In genomic region chr13:51804295-51805172, GRCh38 we compare ENCODE assay signal across 9 cellular contexts. TPM values are rescaled to one million over a fixed set of nuclear protein-coding genes. Genes with fewer than 3 reads are reported as not detected.
DNase-seq lines count a peak whose midpoint lies in the region; ATAC-seq, FAIRE-seq and TF ChIP-seq lines count a peak whose summit lies in the region.
"Had no signal": no experiment of that assay in that cellular context is flagged by ENCODE, and none has a peak within 500 bp of the region (broad histone marks: within the 10 kb centered on the region; RNA-seq: fewer than 3 reads in every experiment).

No MANE protein-coding gene starts in this region.

- H3K4me2 ChIP-seq in PC-3 (ENCODE audit: low read length): peak overlapping the region; percentile 88
- peak overlapping the region; percentile 95 for H3K4me2 ChIP-seq in GM12878 (ENCODE audit: control insufficient read depth, insufficient read depth)

- H3K9ac ChIP-seq in PC-3 (ENCODE audit: low read length) (peak overlapping the region; percentile 90), GM12878 (ENCODE audit: control insufficient read depth, insufficient read depth, low read length) (peak overlapping the region; percentile 90)

- no peaks in the 10 kb centered on the region for H4K20me1 ChIP-seq in PC-3 (ENCODE audit: low read length)
- H4K20me1 ChIP-seq in GM12878 (ENCODE audit: control insufficient read depth, insufficient read depth): no peaks in the 10 kb centered on the region

- RAD21 ChIA-PET in GM12878 (lab: Charles Lee; ENCODE audit: unreplicated experiment): interaction anchor here (0.9 kb wide), 1 partner anchor 10 kb away, joined by 3 read pairs; no protein-coding TSS in a partner anchor

- H3K4me3 ChIP-seq in GM12865 (ENCODE audit: low read depth, low read length) (peak overlapping the region; percentile 84), PC-3 (ENCODE audit: low read length) (peak overlapping the region; percentile 80), GM12878 (peak overlapping the region; percentile 82), kidney epithelial cell (ENCODE audit: low read depth, low read length) (peak overlapping the region; percentile 51)

- DNase-seq in GM12865 (ENCODE audit: low read depth): peak; percentile 31
- no peak for DNase-seq in PC-3
- DNase-seq in GM12878 (ENCODE audit: low read depth, low spot score): no peak
- no peak for DNase-seq in kidney epithelial cell (ENCODE audit: low read depth)
- DNase-seq in stimulated activated CD8-positive, alpha-beta memory T cell treated with anti-CD3 and anti-CD28 coated beads, Interleukin-7, amount 100 ng/mL, for 4 hours (ENCODE audit: low read depth in 2 of 2): peak; percentile 20 to 22
- DNase-seq in GOT3 (lab: John Stamatoyannopoulos, UW): no peak
- DNase-seq in GM03348 (ENCODE audit: low spot score): no peak

- SMC1A ChIA-PET in GM12878 (lab: Charles Lee; ENCODE audit: uncharacterized antibody, unreplicated experiment): interaction anchor here (1.1 to 2.4 kb wide), 5 partner anchors 9 to 105 kb away, joined by 3 to 19 read pairs (median 4); no protein-coding TSS in a partner anchor

- TF ChIP-seq CTCF in GM12865 (IDR thresholded peaks at IDR 0.05; ENCODE audit: insufficient read depth, low read depth, low read length, missing control alignments) (no peak), PC-3 (conservative IDR thresholded peaks at IDR 0.05; ENCODE audit: low read depth, low read length) (no peak), GM12878 (IDR thresholded peaks at IDR 0.05 in 2 of 3, conservative IDR thresholded peaks at IDR 0.05 in 1 of 3; ENCODE audit: control insufficient read depth in 2 of 3, extremely low read depth in 1 of 3, insufficient read depth in 1 of 3, low read depth in 3 of 3, low read length in 3 of 3) (no peak), kidney epithelial cell (IDR thresholded peaks at IDR 0.05; ENCODE audit: insufficient read depth, low read length, poor library complexity, severe bottlenecking) (no peak)

- TF ChIP-seq POLR2A in GM12878 (IDR thresholded peaks at IDR 0.05; ENCODE audit: low read depth, low read length): 0 out of 2 replicates have a peak, but pooled peaks have one; percentile 1

- H3K27me3 ChIP-seq in PC-3 (ENCODE audit: low read length): no peaks in the 10 kb centered on the region
- H3K27me3 ChIP-seq in GM12878 (replicated peaks in 1 of 2; ENCODE audit: control insufficient read depth in 2 of 2, insufficient read depth in 2 of 2, low read length in 1 of 2): no peaks in the 10 kb centered on the region
- H3K27me3 ChIP-seq in kidney epithelial cell (ENCODE audit: control insufficient read depth, insufficient read depth, low read length): no peaks in the 10 kb centered on the region

- H3K27ac ChIP-seq in PC-3 (ENCODE audit: low read length) (no peak overlapping the region), GM12878 (ENCODE audit: control insufficient read depth, insufficient read depth) (peak overlapping the region; percentile 91)

- CTCF ChIA-PET in PC-3 (lab: Charles Lee): no interaction called here
- CTCF ChIA-PET in GM12878 (lab: Yijun Ruan, JAX): interaction anchor here (0.7 to 2.5 kb wide), 4 partner anchors 10 to 679 kb away, joined by 3 to 12 read pairs (median 6); no protein-coding TSS in a partner anchor

- no peaks in the 10 kb centered on the region for H3K9me3 ChIP-seq in PC-3 (ENCODE audit: low read length)
- no peaks in the 10 kb centered on the region for H3K9me3 ChIP-seq in GM12878 (replicated peaks; ENCODE audit: control insufficient read depth, insufficient read depth, low read length)

- TF ChIP-seq EP300 in GM12878 (IDR thresholded peaks at IDR 0.05; ENCODE audit: borderline replicate concordance in 1 of 2, control insufficient read depth in 1 of 2, low read depth in 2 of 2, low read length in 2 of 2): no peak

- BruUV-seq in PC-3 (replicated peaks; lab: Mats Ljungman, UMichigan) (TSS peak; percentile 77), GM12878 (replicated peaks; lab: Mats Ljungman, UMichigan) (TSS peak; percentile 86)

- TF ChIP-seq RAD21 in GM12878 (IDR thresholded peaks at IDR 0.05; ENCODE audit: insufficient read depth, low read depth, low read length): no peak

- H3K4me1 ChIP-seq in PC-3 (ENCODE audit: insufficient read depth, low read length) (peaks cover 28% of the 10 kb centered on the region), GM12878 (ENCODE audit: control insufficient read depth, insufficient read depth, low read length) (peaks cover 17% of the 10 kb centered on the region)

- intact Hi-C loops in PC-3 (cut with micrococcal nuclease): loop anchor here (5.0 kb wide), 1 partner anchor 398 kb away; no protein-coding TSS in a partner anchor
- intact Hi-C loops in GM12878 (cut with micrococcal nuclease; ENCODE audit: unreplicated experiment): no loop called here

- no peaks in the 10 kb centered on the region for H3F3A ChIP-seq in PC-3 (ENCODE audit: low read length, unreplicated experiment)

- peak overlapping the region; percentile 73 for H2AFZ ChIP-seq in PC-3 (ENCODE audit: low read length)
- peak overlapping the region; percentile 89 for H2AFZ ChIP-seq in GM12878 (ENCODE audit: control insufficient read depth, low read depth, low read length)

- POLR2A ChIA-PET in PC-3 (lab: Charles Lee; ENCODE audit: unreplicated experiment): interaction anchor here (0.6 kb wide), 1 partner anchor 219 kb away, joined by 4 read pairs; no protein-coding TSS in a partner anchor
- POLR2A ChIA-PET in GM12878 (lab: Charles Lee): interaction anchor here (1.0 kb wide), 1 partner anchor 11 kb away, joined by 4 read pairs; no protein-coding TSS in a partner anchor

- in situ Hi-C loops in GM12878 (cut with MboI): no loop called here

- H3K9me2 ChIP-seq in PC-3 (replicated peaks; ENCODE audit: low read length): no peaks in the 10 kb centered on the region

- no peak for FAIRE-seq in GM12878 (lab: Jason Lieb, UNC)

- WGBS in GM12878 (ENCODE audit: insufficient coverage, insufficient replicate concordance, low lambda C conversion rate, missing lambda C conversion rate): 16% methylated on average over 31 of the region's 31 CpGs

- no peaks in the 10 kb centered on the region for H3K36me3 ChIP-seq in PC-3 (ENCODE audit: low read depth, low read length)
- no peaks in the 10 kb centered on the region for H3K36me3 ChIP-seq in GM12878 (ENCODE audit: control insufficient read depth in 2 of 2, insufficient read depth in 2 of 2, low read length in 1 of 2)
- no peaks in the 10 kb centered on the region for H3K36me3 ChIP-seq in kidney epithelial cell (ENCODE audit: control insufficient read depth, insufficient read depth, low read length)

- H3K79me2 ChIP-seq in PC-3 (ENCODE audit: low read length) (peaks cover 4% of the 10 kb centered on the region; the same call in 1 of the 2 replicates), GM12878 (ENCODE audit: control insufficient read depth, insufficient read depth, low read length) (no peaks in the 10 kb centered on the region; the same call in 1 of the 2 replicates)

- ATAC-seq in PC-3 (no peak), GM12878 (no peak), GM18873 (IDR thresholded peaks at IDR 0.05; ENCODE audit: low FRiP score, unreplicated experiment) (no peak)

RNA-seq across cellular contexts. Expression of gene DHRS12, which starts 0.6 kb away (rescaled TPM):
- total RNA-seq in PC-3 (2014; rRNA removed) (1.2 and 2.6 TPM in 2 replicates), GM12878 (2014; rRNA removed) (9.9 and 11.6 TPM in 2 replicates), GM12878 (2014; rRNA removed; fragmentation: Illumina TruSeq; extraction: Trizol) (4.3 TPM in 2 replicates), GM12878 (2021) (7.0 and 7.7 TPM in 2 replicates), kidney epithelial cell (11.7 and 11.9 TPM in 2 replicates)
- total RNA-seq in GM12878 (2013; cell fraction: nucleolus; rRNA removed): 4.2 and 5.0 TPM in 2 replicates
- 3.4 TPM for polyA plus RNA-seq in GM12878 (2011; ENCODE audit: low read depth)
- polyA plus RNA-seq in GM12878 (2011; rRNA removed) (5.5 and 6.5 TPM in 2 replicates), GM12878 (2014; fragmentation: Illumina TruSeq; extraction: Trizol) (7.8 and 9.0 TPM in 2 replicates), GM12878 (2014; fragmentation: Nextera tagmentation; extraction: Ambion mirVana) (1 to 10 TPM; 2.9 to 4.0 TPM), GM12878 (2014; rRNA removed) (8.8 and 11.9 TPM in 2 replicates), GM12878 (2016; fragmentation: Nextera tagmentation; extraction: Ambion mirVana) (10 to 100 TPM; 10.7 to 11.3 TPM)
- 4.8 and 5.9 TPM in 2 replicates for polyA plus RNA-seq in GM12878 (2011; cell fraction: cytosol; rRNA removed)
- polyA plus RNA-seq in GM12878 (2011; cell fraction: nucleus; rRNA removed): 9.8 and 10.1 TPM in 2 replicates
- 6.4 and 7.2 TPM in 2 replicates for polyA plus RNA-seq in GM12878 (2012)
- polyA minus RNA-seq in GM12878 (2011; rRNA and poly(A)+ RNA removed): 2.9 and 4.2 TPM in 2 replicates
- polyA minus RNA-seq in GM12878 (2011; cell fraction: cytosol; rRNA and poly(A)+ RNA removed): 2.3 TPM in 1 of 2 replicates, not detected in the other
- 3.6 and 5.7 TPM in 2 replicates for polyA minus RNA-seq in GM12878 (2011; cell fraction: nucleus; rRNA and poly(A)+ RNA removed)

RNA-seq across cellular contexts. Expression of gene TMEM272, which starts 40.4 kb away (rescaled TPM):
- total RNA-seq in PC-3 (2014; rRNA removed) (0.06 and 0.07 TPM in 2 replicates), GM12878 (2014; rRNA removed) (0.05 TPM in 1 of 2 replicates, not detected in the other), GM12878 (2014; rRNA removed; fragmentation: Illumina TruSeq; extraction: Trizol) (not detected in 2 replicates), GM12878 (2021) (not detected in 2 replicates), kidney epithelial cell (not detected in 2 replicates)
- total RNA-seq in GM12878 (2013; cell fraction: nucleolus; rRNA removed): not detected in 2 replicates
- not detected for polyA plus RNA-seq in GM12878 (2011; ENCODE audit: low read depth)
- polyA plus RNA-seq in GM12878 (2011; rRNA removed) (0.01 and 0.04 TPM in 2 replicates), GM12878 (2014; fragmentation: Illumina TruSeq; extraction: Trizol) (not detected in 2 replicates), GM12878 (2014; fragmentation: Nextera tagmentation; extraction: Ambion mirVana) (not detected), GM12878 (2014; rRNA removed) (0.04 TPM in 1 of 2 replicates, not detected in the other), GM12878 (2016; fragmentation: Nextera tagmentation; extraction: Ambion mirVana) (not detected)
- polyA plus RNA-seq in GM12878 (2011; cell fraction: cytosol; rRNA removed): not detected in 2 replicates
- polyA plus RNA-seq in GM12878 (2011; cell fraction: nucleus; rRNA removed): 0.04 TPM in 1 of 2 replicates, not detected in the other
- not detected in 2 replicates for polyA plus RNA-seq in GM12878 (2012)
- polyA minus RNA-seq in GM12878 (2011; rRNA and poly(A)+ RNA removed): 0.15 TPM in 1 of 2 replicates, not detected in the other
- polyA minus RNA-seq in GM12878 (2011; cell fraction: cytosol; rRNA and poly(A)+ RNA removed): not detected in 2 replicates
- 0.10 and 0.12 TPM in 2 replicates for polyA minus RNA-seq in GM12878 (2011; cell fraction: nucleus; rRNA and poly(A)+ RNA removed)

RNA-seq across cellular contexts. Expression of gene CCDC70, which starts 57.2 kb away (rescaled TPM):
- total RNA-seq in PC-3 (2014; rRNA removed): not detected in 2 replicates
- total RNA-seq in GM12878 (2013; cell fraction: nucleolus; rRNA removed): not detected in 2 replicates
- not detected in 2 replicates for total RNA-seq in GM12878 (2014; rRNA removed)
- total RNA-seq in GM12878 (2014; rRNA removed; fragmentation: Illumina TruSeq; extraction: Trizol): not detected in 2 replicates
- total RNA-seq in GM12878 (2021): not detected in 2 replicates
- polyA plus RNA-seq in GM12878 (2011; ENCODE audit: low read depth): not detected
- polyA plus RNA-seq in GM12878 (2011; rRNA removed): not detected in 2 replicates
- not detected in 2 replicates for polyA plus RNA-seq in GM12878 (2011; cell fraction: cytosol; rRNA removed)
- not detected in 2 replicates for polyA plus RNA-seq in GM12878 (2011; cell fraction: nucleus; rRNA removed)
- not detected in 2 replicates for polyA plus RNA-seq in GM12878 (2012)
- polyA plus RNA-seq in GM12878 (2014; fragmentation: Illumina TruSeq; extraction: Trizol): not detected in 2 replicates
- not detected for polyA plus RNA-seq in GM12878 (2014; fragmentation: Nextera tagmentation; extraction: Ambion mirVana)
- polyA plus RNA-seq in GM12878 (2014; rRNA removed): not detected in 2 replicates
- not detected for polyA plus RNA-seq in GM12878 (2016; fragmentation: Nextera tagmentation; extraction: Ambion mirVana)
- not detected in 2 replicates for polyA minus RNA-seq in GM12878 (2011; rRNA and poly(A)+ RNA removed)
- polyA minus RNA-seq in GM12878 (2011; cell fraction: cytosol; rRNA and poly(A)+ RNA removed): not detected in 2 replicates
- polyA minus RNA-seq in GM12878 (2011; cell fraction: nucleus; rRNA and poly(A)+ RNA removed): not detected in 2 replicates
- not detected in 2 replicates for total RNA-seq in kidney epithelial cell
- total RNA-seq: T-helper 1 cell treated with Interleukin-12 subunit alpha and Interleukin-12 subunit beta and Interleukin-4 antibody, amounts not matched to agents 30 ng/mL and 1 ng/mL, for 36 hours had no signal

Comparison
In these comparisons a context has a peak if more than half of its experiments do, and no peak if none do; other contexts are left out.
1. DNase-seq: peak in GM12865 (single experiment) and stimulated activated CD8-positive, alpha-beta memory T cell treated with anti-CD3 and anti-CD28 coated beads, Interleukin-7, amount 100 ng/mL, for 4 hours (2 of 2); none in PC-3 (single experiment), GM12878 (single experiment), kidney epithelial cell (single experiment), GOT3 (single experiment) and GM03348 (single experiment).
2. Peak in every context shown above with its lines, with median percentiles within 50 percentile points of each other: H3K4me3 ChIP-seq.